ENCODE assay signal across 1 cellular context in genomic region chr2:187500585-187501359, GRCh38.
A peak's percentile ranks its signal among the peaks of the same experiment; 100 is the strongest.
TF ChIP-seq lines count a peak whose summit lies in the region.

No MANE protein-coding gene starts in this region.

TF ChIP-seq in A549, 52 proteins besides CTCF, POLR2A, EP300 and RAD21 (continued from another document):
- TF ChIP-seq, protein P1, sequence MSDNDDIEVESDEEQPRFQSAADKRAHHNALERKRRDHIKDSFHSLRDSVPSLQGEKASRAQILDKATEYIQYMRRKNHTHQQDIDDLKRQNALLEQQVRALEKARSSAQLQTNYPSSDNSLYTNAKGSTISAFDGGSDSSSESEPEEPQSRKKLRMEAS (IDR thresholded peaks at IDR 0.05): peak; percentile 42; the same call in 1 of the 2 replicates
- TF ChIP-seq SMC3 (IDR thresholded peaks at IDR 0.05) (peak; percentile 93), MAFK (IDR thresholded peaks at IDR 0.05; ENCODE audit: partially characterized antibody) (peak; percentile 87), JUNB (IDR thresholded peaks at IDR 0.05) (peak; percentile 98), NFE2L2 (conservative IDR thresholded peaks at IDR 0.05; ENCODE audit: low read length) (peak; percentile 59), ESRRA (IDR thresholded peaks at IDR 0.05; ENCODE audit: borderline replicate concordance, low read length) (0 out of 2 replicates have a peak, but pooled peaks have one; percentile 27)
- TF ChIP-seq, protein P2, sequence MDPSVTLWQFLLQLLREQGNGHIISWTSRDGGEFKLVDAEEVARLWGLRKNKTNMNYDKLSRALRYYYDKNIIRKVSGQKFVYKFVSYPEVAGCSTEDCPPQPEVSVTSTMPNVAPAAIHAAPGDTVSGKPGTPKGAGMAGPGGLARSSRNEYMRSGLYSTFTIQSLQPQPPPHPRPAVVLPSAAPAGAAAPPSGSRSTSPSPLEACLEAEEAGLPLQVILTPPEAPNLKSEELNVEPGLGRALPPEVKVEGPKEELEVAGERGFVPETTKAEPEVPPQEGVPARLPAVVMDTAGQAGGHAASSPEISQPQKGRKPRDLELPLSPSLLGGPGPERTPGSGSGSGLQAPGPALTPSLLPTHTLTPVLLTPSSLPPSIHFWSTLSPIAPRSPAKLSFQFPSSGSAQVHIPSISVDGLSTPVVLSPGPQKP (IDR thresholded peaks at IDR 0.05; ENCODE audit: low read depth, low read length): no peak
TF ChIP-seq in A549: peak in this region for 13.
